Comparison of ENCODE assay signal across 9 cellular contexts in genomic region chrX:68490644-68491043, GRCh38. TPM values are rescaled to one million over a fixed set of nuclear protein-coding genes. Genes with fewer than 3 reads are reported as not detected.
DNase-seq lines count a peak whose midpoint lies in the region; ATAC-seq and TF ChIP-seq lines count a peak whose summit lies in the region.
"Had no signal": no experiment of that assay in that cellular context is flagged by ENCODE, and none has a peak within 500 bp of the region (broad histone marks: within the 10 kb centered on the region; RNA-seq: fewer than 3 reads in every experiment).

No MANE protein-coding gene starts in this region.

- no TSS peak for BruUV-seq in A673 (replicated peaks; lab: Mats Ljungman, UMichigan)

- H3K36me3 ChIP-seq in A673 (ENCODE audit: insufficient read depth, low read length, poor library complexity, severe bottlenecking): no peaks in the 10 kb centered on the region
- no peaks in the 10 kb centered on the region for H3K36me3 ChIP-seq in sigmoid colon

- H3K27me3 ChIP-seq in A673 (replicated peaks; ENCODE audit: insufficient read depth, low read depth, low read length, poor library complexity) (no peaks in the 10 kb centered on the region), sigmoid colon (no peaks in the 10 kb centered on the region)

- H3K4me3 ChIP-seq in A673 (ENCODE audit: low read depth, low read length, poor library complexity, severe bottlenecking) (no peak overlapping the region), fibroblast of pulmonary artery (replicated peaks; ENCODE audit: low read depth, low read length) (no peak overlapping the region), sigmoid colon (no peak overlapping the region)

- DNase-seq in A673 (ENCODE audit: low spot score) (peak; percentile 14), NCI-H69 (lab: John Stamatoyannopoulos, UW) (peak; percentile 1), fibroblast of pulmonary artery (ENCODE audit: low read depth) (peak; percentile 39), HPDE6-E6E7 (ENCODE audit: extremely low spot score) (no peak), midbrain (lab: John Stamatoyannopoulos, UW) (no peak), superior temporal gyrus (ENCODE audit: extremely low spot score) (no peak), sigmoid colon (no peak)
- DNase-seq: T-helper 1 cell had no signal

- POLR2A ChIA-PET in A673 (lab: Charles Lee; ENCODE audit: low non-redundant PET): no interaction called here

- TF ChIP-seq POLR2A in sigmoid colon (IDR thresholded peaks at IDR 0.05): no peak

- ATAC-seq in GM18909 (IDR thresholded peaks at IDR 0.05; ENCODE audit: poor library complexity, unreplicated experiment): peak; percentile 72

- H3K4me1 ChIP-seq in A673 (ENCODE audit: insufficient read depth, low read length, poor library complexity, severe bottlenecking): no peaks in the 10 kb centered on the region
- no peaks in the 10 kb centered on the region for H3K4me1 ChIP-seq in sigmoid colon

- H3K9me3 ChIP-seq in A673 (ENCODE audit: low read depth, low read length, poor library complexity, severe bottlenecking) (no peaks in the 10 kb centered on the region), sigmoid colon (no peaks in the 10 kb centered on the region)

- intact Hi-C loops in A673 (cut with micrococcal nuclease; ENCODE audit: unreplicated experiment): loop anchor here (10.0 kb wide), 1 partner anchor 296 kb away; no protein-coding TSS in a partner anchor
- intact Hi-C loops in sigmoid colon (cut with DNase I): no loop called here

- TF ChIP-seq EP300 in sigmoid colon (IDR thresholded peaks at IDR 0.05): no peak

- CTCF ChIA-PET in A673 (lab: Charles Lee): interaction anchor here (0.6 to 1.1 kb wide), 2 partner anchors 29 to 294 kb away, joined by 4 to 7 read pairs; no protein-coding TSS in a partner anchor

- H3K27ac ChIP-seq in A673 (ENCODE audit: low read depth, low read length, poor library complexity, severe bottlenecking): no peak overlapping the region
- H3K27ac ChIP-seq in sigmoid colon: no peak overlapping the region

- TF ChIP-seq CTCF in A673 (conservative IDR thresholded peaks at IDR 0.05; ENCODE audit: low read depth, low read length) (0 out of 2 replicates have a peak, but pooled peaks have one; percentile 30), fibroblast of pulmonary artery (IDR thresholded peaks at IDR 0.05; ENCODE audit: low read length, missing control alignments) (peak; percentile 52), sigmoid colon (IDR thresholded peaks at IDR 0.05) (peak in 1 of 4 experiments; percentile 8)

RNA-seq across cellular contexts. Expression of gene YIPF6, which starts 8.2 kb away (rescaled TPM):
- total RNA-seq in A673 (2021): 36.8 and 38.7 TPM in 2 replicates
- 10 to 100 TPM; 21.9 to 36.1 (median 32.5) TPM for total RNA-seq in sigmoid colon
- polyA plus RNA-seq in sigmoid colon: 10 to 100 TPM in 2 of 3 donors, 1 to 10 TPM in 1; 7.2 to 12.4 (median 11.6) TPM

RNA-seq across cellular contexts. Expression of gene OPHN1, which starts 57.3 kb away (rescaled TPM):
- total RNA-seq in A673 (2021) (3.3 and 3.5 TPM in 2 replicates), sigmoid colon (10 to 100 TPM in 2 of 4 donors, 1 to 10 TPM in 2; 6.9 to 19.4 (median 9.5) TPM)
- polyA plus RNA-seq in sigmoid colon: 1 to 10 TPM in 2 of 3 donors, under 1 TPM in 1; 0.92 to 3.6 (median 1.8) TPM

Comparison
In these comparisons a context has a peak if more than half of its experiments do, and no peak if none do; other contexts are left out.
1. DNase-seq: peak in A673 (single experiment), NCI-H69 (single experiment) and fibroblast of pulmonary artery (single experiment); none in HPDE6-E6E7 (single experiment), midbrain (single experiment), superior temporal gyrus (single experiment) and sigmoid colon (single experiment).